19 cellular contexts compared by ENCODE assay signal in the genomic region with DNA sequence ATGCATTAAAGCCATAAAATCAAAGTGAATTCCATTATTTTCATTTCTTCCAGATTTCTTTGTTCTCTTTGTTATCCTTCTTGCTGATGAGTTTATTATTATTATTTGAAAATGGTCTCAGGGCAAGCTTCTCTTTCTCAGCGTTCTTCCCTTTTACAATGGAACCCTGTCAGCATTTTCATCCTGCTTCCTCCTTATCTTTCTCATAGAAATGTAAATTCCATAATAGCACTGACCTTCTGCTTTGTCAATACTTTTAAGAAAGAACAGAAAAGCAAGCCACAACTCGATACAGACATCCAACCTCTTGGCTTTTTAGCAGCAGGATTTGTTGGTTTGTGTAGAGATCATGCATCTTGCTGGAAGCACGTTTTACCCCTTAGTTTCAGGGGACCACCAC.
DNase-seq lines count a peak whose midpoint lies in the region; ATAC-seq, FAIRE-seq and TF ChIP-seq lines count a peak whose summit lies in the region.
"Had no signal": no experiment of that assay in that cellular context is flagged by ENCODE, and none has a peak within 500 bp of the region (broad histone marks: within the 10 kb centered on the region; RNA-seq: fewer than 3 reads in every experiment).

No MANE protein-coding gene starts in this region.

- H3K23ac ChIP-seq in IMR-90 (ENCODE audit: low read depth, low read length), result no peak overlapping the region
- no peak overlapping the region for H3K23ac ChIP-seq in neuronal stem cell (ENCODE audit: low read depth, low read length, poor library complexity)

- H3K14ac ChIP-seq in IMR-90 (replicated peaks; ENCODE audit: low read depth, low read length) (no peak overlapping the region), neuronal stem cell (ENCODE audit: low read length) (no peak overlapping the region)

- H2BK120ac ChIP-seq in IMR-90 (ENCODE audit: low read depth, low read length), result no peak overlapping the region
- H2BK120ac ChIP-seq in neuronal stem cell (ENCODE audit: low read depth, low read length), result no peak overlapping the region

- peak; percentile 18 for DNase-seq in NCI-H146 treated with DMSO at 0.1 percent for 48 hours (lab: John Stamatoyannopoulos, UW; ENCODE audit: unreplicated experiment)
- no peak for DNase-seq in NCI-H146 (lab: John Stamatoyannopoulos, UW)
- no peak for DNase-seq in IMR-90
- DNase-seq in endothelial cell of umbilical vein (ENCODE audit: low read depth, low spot score), result no peak
- no peak for DNase-seq in neuronal stem cell (ENCODE audit: low spot score)
- DNase-seq in NCI-H2107 (lab: John Stamatoyannopoulos, UW), result no peak
- DNase-seq: Calu3; CD8-positive, alpha-beta T cell; DMS79 treated with DMSO at 0.1 percent for 48 hours; GF-D8; GOT3; H9 had no signal

- dilution Hi-C loops in IMR-90 (cut with HindIII; ENCODE audit: low sequenced_read_pairs, unreplicated experiment), result no loop called here
- dilution Hi-C loops in endothelial cell of umbilical vein (cut with MboI; ENCODE audit: extremely low pct_ligation_motif_present, low sequenced_read_pairs), result no loop called here

- H3K4me3 ChIP-seq in IMR-90 (ENCODE audit: insufficient read depth, low read depth, low read length) (no peak overlapping the region), endothelial cell of umbilical vein (replicated peaks in 1 of 3; ENCODE audit: insufficient read depth in 1 of 3, low read depth in 1 of 3, low read length in 3 of 3) (no peak overlapping the region), neuronal stem cell (ENCODE audit: low read length in 2 of 2) (no peak overlapping the region)
- H3K4me3 ChIP-seq: BLaER1, K562 had no signal

- H3K79me2 ChIP-seq in endothelial cell of umbilical vein (ENCODE audit: control insufficient read depth, insufficient read depth, low read length), result no peaks in the 10 kb centered on the region

- H4K20me1 ChIP-seq in IMR-90 (ENCODE audit: insufficient read depth, low read length), result no peaks in the 10 kb centered on the region
- H4K20me1 ChIP-seq in endothelial cell of umbilical vein (replicated peaks; ENCODE audit: control insufficient read depth, extremely low read depth, insufficient read depth, low read length), result no peaks in the 10 kb centered on the region
- H4K20me1 ChIP-seq: BLaER1 had no signal

- H3K27me3 ChIP-seq in IMR-90 (ENCODE audit: control insufficient read depth, insufficient read depth, low read length) (no peaks in the 10 kb centered on the region), endothelial cell of umbilical vein (ENCODE audit: control insufficient read depth in 2 of 2, insufficient read depth in 2 of 2, low read length in 2 of 2) (no peaks in the 10 kb centered on the region), neuronal stem cell (ENCODE audit: control insufficient read depth in 3 of 3, insufficient read depth in 3 of 3, low read depth in 1 of 3, low read length in 3 of 3) (no peaks in the 10 kb centered on the region)
- H3K27me3 ChIP-seq: BLaER1 had no signal

- H3K79me1 ChIP-seq in IMR-90 (ENCODE audit: low read depth in 1 of 2, low read length in 2 of 2) (peaks cover 0 to 5% of the 10 kb centered on the region in 2 experiments; a peak in 1 of 4 replicates), neuronal stem cell (ENCODE audit: low read depth, low read length) (no peaks in the 10 kb centered on the region)

- POLR2A ChIA-PET in IMR-90 (lab: Charles Lee; ENCODE audit: unreplicated experiment) (no interaction called here), endothelial cell of umbilical vein (lab: Charles Lee) (no interaction called here)

- H3K9me3 ChIP-seq in IMR-90 (ENCODE audit: control insufficient read depth, insufficient read depth, low read length) (no peaks in the 10 kb centered on the region), endothelial cell of umbilical vein (replicated peaks; ENCODE audit: control insufficient read depth, insufficient read depth, low read length) (no peaks in the 10 kb centered on the region), neuronal stem cell (replicated peaks in 1 of 2; ENCODE audit: control insufficient read depth in 2 of 2, insufficient read depth in 1 of 2, low read depth in 1 of 2, low read length in 2 of 2) (peaks cover 0 to 2% of the 10 kb centered on the region in 2 donors)
- H3K9me3 ChIP-seq: BLaER1 had no signal

- H3K36me3 ChIP-seq in IMR-90 (ENCODE audit: control insufficient read depth, insufficient read depth, low read length) (no peaks in the 10 kb centered on the region), endothelial cell of umbilical vein (ENCODE audit: control insufficient read depth in 2 of 2, extremely low read depth in 1 of 2, insufficient read depth in 2 of 2, low read length in 2 of 2) (no peaks in the 10 kb centered on the region), neuronal stem cell (replicated peaks in 1 of 2; ENCODE audit: control insufficient read depth in 2 of 2, insufficient read depth in 2 of 2, low read length in 2 of 2) (no peaks in the 10 kb centered on the region)
- H3K36me3 ChIP-seq: BLaER1 had no signal

- H2BK20ac ChIP-seq in IMR-90 (ENCODE audit: low read depth, low read length), result no peak overlapping the region

- WGBS in IMR-90 (ENCODE audit: extremely low coverage in 2 of 2, insufficient read length in 1 of 2), 2 experiments, result no CpG with 5 or more reads among the region's 3 CpGs
- no CpG with 5 or more reads among the region's 3 CpGs for WGBS in neuronal stem cell (ENCODE audit: extremely low coverage in 2 of 2, insufficient read length in 2 of 2, insufficient replicate concordance in 1 of 2), 2 donors

- H4K91ac ChIP-seq in IMR-90 (ENCODE audit: insufficient read depth, low read depth, low read length), result no peak overlapping the region
- no peak overlapping the region for H4K91ac ChIP-seq in neuronal stem cell (ENCODE audit: low read depth, low read length, poor library complexity)

- H4K5ac ChIP-seq in IMR-90 (ENCODE audit: low read depth, low read length), result 0 out of 2 replicates have a peak overlapping the region, but pooled peaks have one; percentile 18

- peaks cover 5% of the 10 kb centered on the region for H3K4me1 ChIP-seq in IMR-90 (ENCODE audit: control insufficient read depth, insufficient read depth, low read length)
- H3K4me1 ChIP-seq in endothelial cell of umbilical vein (ENCODE audit: control insufficient read depth, extremely low read depth, insufficient read depth, low read length), result peaks cover 13% of the 10 kb centered on the region
- H3K4me1 ChIP-seq in neuronal stem cell (ENCODE audit: control insufficient read depth in 2 of 2, insufficient read depth in 1 of 2, low read depth in 1 of 2, low read length in 2 of 2), result no peaks in the 10 kb centered on the region

- no peak overlapping the region for H3K18ac ChIP-seq in IMR-90 (ENCODE audit: low read depth, low read length)
- no peak overlapping the region for H3K18ac ChIP-seq in neuronal stem cell (ENCODE audit: low read length)

- TF ChIP-seq POLR2A in IMR-90 (IDR thresholded peaks at IDR 0.05; ENCODE audit: low read depth, low read length), result no peak
- no peak for TF ChIP-seq POLR2A in endothelial cell of umbilical vein (IDR thresholded peaks at IDR 0.05; ENCODE audit: low read depth, low read length)

- intact Hi-C loops in IMR-90 (cut with micrococcal nuclease) (no loop called here), endothelial cell of umbilical vein (cut with micrococcal nuclease) (no loop called here)

- ATAC-seq in IMR-90 (ENCODE audit: low read depth) (no peak), HG03354 (IDR thresholded peaks at IDR 0.05; ENCODE audit: poor library complexity, severe bottlenecking, unreplicated experiment) (no peak), HG03196 (IDR thresholded peaks at IDR 0.05; ENCODE audit: unreplicated experiment) (no peak)
- ATAC-seq: CD8-positive, alpha-beta T cell; K562 had no signal

- H2AFZ ChIP-seq in IMR-90 (replicated peaks; ENCODE audit: low read length, poor library complexity), result no peak overlapping the region
- no peak overlapping the region for H2AFZ ChIP-seq in endothelial cell of umbilical vein (ENCODE audit: low read depth, low read length)
- peak overlapping the region; percentile 2 for H2AFZ ChIP-seq in neuronal stem cell (ENCODE audit: low read length)

- CTCF ChIA-PET in IMR-90 (lab: Yijun Ruan, JAX) (no interaction called here), endothelial cell of umbilical vein (lab: Charles Lee) (interaction anchor here (0.8 to 3.3 kb wide), 4 partner anchors 9 to 120 kb away, joined by 3 to 15 read pairs (median 5); no protein-coding TSS in a partner anchor)

- no peak overlapping the region for H2BK12ac ChIP-seq in neuronal stem cell (ENCODE audit: low read length)

- H3K9ac ChIP-seq in IMR-90 (ENCODE audit: low read depth, low read length) (no peak overlapping the region), endothelial cell of umbilical vein (replicated peaks; ENCODE audit: extremely low read depth, insufficient read depth, low read length) (no peak overlapping the region), neuronal stem cell (ENCODE audit: low read depth, low read length, poor library complexity) (no peak overlapping the region)
- H3K9ac ChIP-seq: BLaER1 had no signal

- H3K4me2 ChIP-seq in IMR-90 (ENCODE audit: low read depth, low read length), result no peak overlapping the region
- H3K4me2 ChIP-seq in endothelial cell of umbilical vein (ENCODE audit: insufficient read depth, low read length), result no peak overlapping the region
- no peak overlapping the region for H3K4me2 ChIP-seq in neuronal stem cell (ENCODE audit: insufficient read depth, low read length, poor library complexity, severe bottlenecking)
- H3K4me2 ChIP-seq: BLaER1 had no signal

- no peak for TF ChIP-seq RAD21 in IMR-90 (IDR thresholded peaks at IDR 0.05; ENCODE audit: low read length)

- H3K4ac ChIP-seq in IMR-90 (ENCODE audit: low read depth, low read length), result no peak overlapping the region
- H3K4ac ChIP-seq in neuronal stem cell (ENCODE audit: low read length), result no peak overlapping the region

- no peak overlapping the region for H3K27ac ChIP-seq in IMR-90 (ENCODE audit: insufficient read depth, low read length)
- H3K27ac ChIP-seq in endothelial cell of umbilical vein (ENCODE audit: insufficient read depth, low read depth, low read length), result no peak overlapping the region
- no peak overlapping the region for H3K27ac ChIP-seq in neuronal stem cell (replicated peaks; ENCODE audit: low read length)
- H3K27ac ChIP-seq: 22Rv1, BLaER1, HL-60 had no signal

- no peak overlapping the region for H2BK5ac ChIP-seq in IMR-90 (ENCODE audit: low read depth, low read length, poor library complexity, severe bottlenecking)
- no peak overlapping the region for H2BK5ac ChIP-seq in neuronal stem cell (ENCODE audit: low read length)

- no peak overlapping the region for H2AK5ac ChIP-seq in IMR-90 (ENCODE audit: low read depth, low read length)
- no peak overlapping the region for H2AK5ac ChIP-seq in neuronal stem cell (ENCODE audit: low read depth, low read length)

- H4K8ac ChIP-seq in IMR-90 (ENCODE audit: low read depth in 2 of 2, low read length in 2 of 2) (no peak overlapping the region), neuronal stem cell (ENCODE audit: low read depth, low read length) (no peak overlapping the region)

- H2BK15ac ChIP-seq in IMR-90 (ENCODE audit: low read depth, low read length) (no peak overlapping the region), neuronal stem cell (ENCODE audit: low read length) (no peak overlapping the region)

- FAIRE-seq in endothelial cell of umbilical vein (lab: Jason Lieb, UNC), result peak; percentile 50
- FAIRE-seq: GM19239, K562 had no signal

- in situ Hi-C loops in IMR-90 (cut with MboI; ENCODE audit: low sequenced_read_pairs), result no loop called here

- BruUV-seq in IMR-90 (replicated peaks; lab: Mats Ljungman, UMichigan), result no TSS peak
- BruUV-seq in endothelial cell of umbilical vein (replicated peaks; lab: Mats Ljungman, UMichigan), result no TSS peak

- TF ChIP-seq CTCF in IMR-90 (conservative IDR thresholded peaks at IDR 0.05; ENCODE audit: low read depth, low read length) (no peak), endothelial cell of umbilical vein (IDR thresholded peaks at IDR 0.05; ENCODE audit: extremely low read depth in 1 of 2, insufficient read depth in 1 of 2, low read depth in 1 of 2, low read length in 2 of 2) (no peak)

- H3K9me1 ChIP-seq in IMR-90 (ENCODE audit: insufficient read depth, low read length) (peaks cover 5% of the 10 kb centered on the region), endothelial cell of umbilical vein (replicated peaks; ENCODE audit: control insufficient read depth, extremely low read depth, insufficient read depth, low read length) (no peaks in the 10 kb centered on the region)

- no peak overlapping the region for H2AK9ac ChIP-seq in IMR-90 (replicated peaks; ENCODE audit: low read depth, low read length, poor library complexity)

- no peak overlapping the region for H3K56ac ChIP-seq in IMR-90 (ENCODE audit: extremely low read depth, insufficient read depth, low read length)
